26 cellular contexts compared by ENCODE assay signal in the genomic region with DNA sequence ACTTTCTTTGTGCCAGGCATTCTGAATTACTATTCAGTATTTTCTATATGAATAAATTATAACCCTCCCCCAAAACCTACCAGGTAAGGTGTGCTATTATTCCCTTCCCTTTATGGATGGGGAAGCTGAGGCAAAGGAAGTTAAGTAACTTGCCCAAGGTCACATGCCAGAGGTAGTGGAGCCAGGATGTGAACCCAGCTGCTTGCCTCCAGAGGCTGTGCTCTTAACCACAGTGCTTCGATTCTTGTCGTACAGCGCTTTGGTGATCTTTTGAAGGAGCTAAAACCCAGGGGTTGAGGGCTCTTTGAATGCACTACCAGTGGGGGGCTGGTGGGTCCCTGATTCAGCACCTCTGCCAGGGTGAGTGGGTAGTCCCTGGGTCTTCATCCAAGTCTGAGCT.
"Had no signal": no experiment of that assay in that cellular context is flagged by ENCODE, and none has a peak within 500 bp of the region (broad histone marks: within the 10 kb centered on the region; RNA-seq: fewer than 3 reads in every experiment).

No MANE protein-coding gene starts in this region.

- DNase-seq: activated CD4-positive, alpha-beta T cell treated with anti-CD3 and anti-CD28 coated beads, Interleukin-2, amount 10 ng/mL, durations not matched to agents 7 days and 5 days; activated CD4-positive, CD25-positive, alpha-beta regulatory T cell; activated CD8-positive, alpha-beta T cell treated with anti-CD3 and anti-CD28 coated beads for 36 hours; activated effector memory CD4-positive, alpha-beta T cell treated with Interleukin-2 at 50 U/mL for 16 hours; activated naive CD4-positive, alpha-beta T cell; activated T-cell treated with anti-CD3 and anti-CD28 coated beads, Interleukin-2, amount 50 U/mL, for 24 hours; adrenal gland; anterior cingulate cortex; colonic mucosa; Karpas-422; MM.1S; NCI-H1092; NCI-H1417; NCI-H1930; NCI-H345; NCI-H510A; NCI-H526 treated with DMSO at 0.1 percent for 48 hours; NCI-H82; NK-92 treated with Interleukin-12 subunit alpha and Interleukin-12 subunit beta, amount 100 ng/mL, for 24 hours; OCI-M1; Peyer's patch; SHP77; T-cell had no signal

- H3K9me3 ChIP-seq: adrenal gland, colonic mucosa, Peyer's patch had no signal

- H3K4me1 Mint-ChIP-seq: activated CD4-positive, alpha-beta T cell treated with anti-CD3 and anti-CD28 coated beads, Interleukin-2, amount 10 ng/mL, durations not matched to agents 7 days and 5 days; T-cell had no signal

- ATAC-seq: activated CD8-positive, alpha-beta T cell treated with anti-CD3 and anti-CD28 coated beads for 36 hours; T-cell had no signal

- H3K27ac ChIP-seq: adrenal gland, colonic mucosa, Peyer's patch, VCaP had no signal

- H3K4me3 Mint-ChIP-seq: activated CD4-positive, alpha-beta T cell treated with anti-CD3 and anti-CD28 coated beads, Interleukin-2, amount 10 ng/mL, durations not matched to agents 7 days and 5 days; activated CD8-positive, alpha-beta T cell treated with anti-CD3 and anti-CD28 coated beads for 36 hours; activated naive CD8-positive, alpha-beta T cell; activated T-cell treated with anti-CD3 and anti-CD28 coated beads, Interleukin-2, amount 50 U/mL, for 24 hours; activated T-helper 1 cell treated with anti-CD3 and anti-CD28 coated beads, Interleukin-12 subunit alpha, Interleukin-12 subunit beta, Interleukin-2, Interleukin-4 antibody, amounts not matched to agents 30 ng/mL and 10 ng/mL and 1 ng/mL, durations not matched to agents 14 hours and 24 hours and 36 hours; T-cell had no signal

- H3K36me3 ChIP-seq: colonic mucosa had no signal

- H3K4me1 ChIP-seq: adrenal gland, colonic mucosa, Peyer's patch had no signal

- H3K27ac Mint-ChIP-seq: activated CD8-positive, alpha-beta T cell treated with anti-CD3 and anti-CD28 coated beads for 36 hours; activated naive CD8-positive, alpha-beta T cell; activated T-cell treated with anti-CD3 and anti-CD28 coated beads, Interleukin-2, amount 50 U/mL, for 24 hours; activated T-helper 1 cell treated with anti-CD3 and anti-CD28 coated beads, Interleukin-12 subunit alpha, Interleukin-12 subunit beta, Interleukin-2, Interleukin-4 antibody, amounts not matched to agents 30 ng/mL and 10 ng/mL and 1 ng/mL, durations not matched to agents 14 hours and 24 hours and 36 hours had no signal

- H3K27me3 Mint-ChIP-seq: activated CD4-positive, alpha-beta T cell treated with anti-CD3 and anti-CD28 coated beads, Interleukin-2, amount 10 ng/mL, durations not matched to agents 7 days and 5 days; activated CD8-positive, alpha-beta T cell treated with anti-CD3 and anti-CD28 coated beads for 36 hours; activated naive CD8-positive, alpha-beta T cell; activated T-cell treated with anti-CD3 and anti-CD28 coated beads, Interleukin-2, amount 50 U/mL, for 24 hours; T-cell had no signal

- H3K9me3 Mint-ChIP-seq: activated CD4-positive, alpha-beta T cell treated with anti-CD3 and anti-CD28 coated beads, Interleukin-2, amount 10 ng/mL, durations not matched to agents 7 days and 5 days; activated CD8-positive, alpha-beta T cell treated with anti-CD3 and anti-CD28 coated beads for 36 hours; activated T-cell treated with anti-CD3 and anti-CD28 coated beads, Interleukin-2, amount 50 U/mL, for 24 hours; activated T-helper 1 cell treated with anti-CD3 and anti-CD28 coated beads, Interleukin-12 subunit alpha, Interleukin-12 subunit beta, Interleukin-2, Interleukin-4 antibody, amounts not matched to agents 30 ng/mL and 10 ng/mL and 1 ng/mL, durations not matched to agents 14 hours and 24 hours and 36 hours; T-cell had no signal

- H3K27me3 ChIP-seq: adrenal gland, colonic mucosa, Peyer's patch had no signal

- H3K4me3 ChIP-seq: adrenal gland, colonic mucosa, Peyer's patch had no signal
